In the genomic region with DNA sequence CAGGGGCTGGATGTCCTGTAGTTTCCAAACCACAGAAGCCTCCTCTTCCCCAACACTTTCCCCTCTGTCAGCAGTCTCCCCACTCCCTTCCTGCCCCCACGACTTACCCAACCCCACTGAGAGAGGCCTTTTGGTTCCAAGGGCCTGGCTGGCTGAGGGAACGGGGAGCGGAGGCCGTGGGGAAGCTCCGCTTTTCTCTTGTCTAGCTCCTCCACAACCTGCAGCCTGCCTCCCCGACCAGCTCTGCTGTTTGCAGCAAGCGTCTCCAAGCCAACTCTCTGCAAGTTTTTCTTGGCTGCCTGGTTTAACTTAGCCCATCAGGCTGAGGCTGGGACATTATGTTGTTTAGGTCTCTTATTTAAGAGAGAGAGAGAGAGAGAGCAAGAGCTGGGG, we compare ENCODE assay signal across 22 cellular contexts.
DNase-seq lines count a peak whose midpoint lies in the region; ATAC-seq, FAIRE-seq and TF ChIP-seq lines count a peak whose summit lies in the region.
"Had no signal": no experiment of that assay in that cellular context is flagged by ENCODE, and none has a peak within 500 bp of the region (broad histone marks: within the 10 kb centered on the region; RNA-seq: fewer than 3 reads in every experiment).

No MANE protein-coding gene starts in this region.

- ATAC-seq in right cardiac atrium (no peak), Right ventricle myocardium inferior (no peak), lower lobe of right lung (no peak), aorta (ENCODE audit: low FRiP score) (no peak)
- ATAC-seq: activated CD4-positive, CD25-positive, alpha-beta regulatory T cell treated with anti-CD3 and anti-CD28 coated beads, Interleukin-2, amount 50 U/mL, for 24 hours; activated CD8-positive, alpha-beta T cell treated with anti-CD3 and anti-CD28 coated beads for 36 hours; HCT116 had no signal

- H3K9ac ChIP-seq in fibroblast of lung (ENCODE audit: insufficient read depth, low read length) (no peak overlapping the region), skeletal muscle tissue (ENCODE audit: low read depth in 1 of 3, low read length in 3 of 3) (peak overlapping the region in 1 of 3 donors; percentile 40)

- no peak overlapping the region for H3K27ac ChIP-seq in right cardiac atrium (ENCODE audit: low read length)
- H3K27ac ChIP-seq in fibroblast of lung (ENCODE audit: insufficient read depth, low read length) = peak overlapping the region; percentile 11
- peak overlapping the region; percentile 56 for H3K27ac ChIP-seq in skeletal muscle tissue (ENCODE audit: low read depth, low read length)
- no peak overlapping the region for H3K27ac ChIP-seq in lower lobe of right lung
- H3K27ac ChIP-seq in aorta (ENCODE audit: low read depth in 1 of 2, low read length in 2 of 2) = peak overlapping the region in 1 of 2 donors; percentile 85
- no peak overlapping the region for H3K27ac ChIP-seq in SJCRH30

- no peak overlapping the region for H2AFZ ChIP-seq in fibroblast of lung (ENCODE audit: low read length)

- H3K36me3 ChIP-seq in fibroblast of lung (ENCODE audit: control insufficient read depth, insufficient read depth, low read length) (peaks cover 44% of the 10 kb centered on the region), skeletal muscle tissue (ENCODE audit: control insufficient read depth in 3 of 3, insufficient read depth in 3 of 3, low read length in 3 of 3) (peaks cover 29 to 39% (median 31%) of the 10 kb centered on the region in 3 donors), lower lobe of right lung (peaks cover 66% of the 10 kb centered on the region), aorta (ENCODE audit: control insufficient read depth in 1 of 2, insufficient read depth in 2 of 2, low read length in 1 of 2) (no peaks in the 10 kb centered on the region), SJCRH30 (no peaks in the 10 kb centered on the region)

- H3K9me3 ChIP-seq in right cardiac atrium (ENCODE audit: control insufficient read depth, low read length) (no peaks in the 10 kb centered on the region), fibroblast of lung (ENCODE audit: control insufficient read depth, insufficient read depth, low read depth, low read length) (no peaks in the 10 kb centered on the region), skeletal muscle tissue (ENCODE audit: control insufficient read depth in 3 of 3, low read length in 3 of 3) (no peaks in the 10 kb centered on the region), lower lobe of right lung (no peaks in the 10 kb centered on the region), aorta (ENCODE audit: control insufficient read depth, low read length) (no peaks in the 10 kb centered on the region), SJCRH30 (replicated peaks) (no peaks in the 10 kb centered on the region)

- peak in 2 of 3 donors; percentile 63 to 68 for DNase-seq in right cardiac atrium
- no peak for DNase-seq in Right ventricle myocardium inferior (ENCODE audit: missing footprints)
- no peak for DNase-seq in fibroblast of lung (ENCODE audit: low read depth in 2 of 2)
- no peak for DNase-seq in lower lobe of right lung
- no peak for DNase-seq in urothelium cell line (ENCODE audit: low spot score)
- DNase-seq in aorta = no peak
- no peak for DNase-seq in SJCRH30
- DNase-seq: activated CD8-positive, alpha-beta T cell treated with anti-CD3 and anti-CD28 coated beads for 36 hours; amniotic stem cell; C1 segment of cervical spinal cord; effector memory CD4-positive, alpha-beta T cell; glutamatergic neuron; NCI-H1105; NCI-H2107; NCI-H510A; occipital lobe; stimulated activated CD4-positive, alpha-beta T cell treated with anti-CD3 and anti-CD28 coated beads, Interleukin-2, amount 100 ng/mL, for 24 hours had no signal

- TF ChIP-seq CTCF in fibroblast of lung (conservative IDR thresholded peaks at IDR 0.05 in 1 of 2, IDR thresholded peaks at IDR 0.05 in 1 of 2; ENCODE audit: low read depth in 1 of 2, low read length in 2 of 2) = no peak
- no peak for TF ChIP-seq CTCF in lower lobe of right lung (IDR thresholded peaks at IDR 0.05)

- peaks cover 32% of the 10 kb centered on the region for H3K4me1 ChIP-seq in right cardiac atrium (ENCODE audit: control insufficient read depth, insufficient read depth, low read length)
- peaks cover 53% of the 10 kb centered on the region for H3K4me1 ChIP-seq in fibroblast of lung (ENCODE audit: control insufficient read depth, extremely low read depth, insufficient read depth, low read length)
- H3K4me1 ChIP-seq in skeletal muscle tissue (ENCODE audit: control insufficient read depth in 3 of 3, insufficient read depth in 3 of 3, low read length in 3 of 3) = peaks cover 72 to 85% (median 73%) of the 10 kb centered on the region in 3 donors
- peaks cover 36% of the 10 kb centered on the region for H3K4me1 ChIP-seq in lower lobe of right lung
- peaks cover 4 to 5% of the 10 kb centered on the region in 2 donors for H3K4me1 ChIP-seq in aorta (ENCODE audit: control insufficient read depth in 1 of 2, insufficient read depth in 2 of 2, low read length in 2 of 2)
- H3K4me1 ChIP-seq in SJCRH30 = peaks cover 12% of the 10 kb centered on the region

- H3K27me3 ChIP-seq in right cardiac atrium (ENCODE audit: control insufficient read depth, insufficient read depth) = no peaks in the 10 kb centered on the region
- H3K27me3 ChIP-seq in fibroblast of lung (ENCODE audit: control insufficient read depth, insufficient read depth, low read length) = no peaks in the 10 kb centered on the region
- H3K27me3 ChIP-seq in skeletal muscle tissue (ENCODE audit: control insufficient read depth in 3 of 3, insufficient read depth in 3 of 3, low read length in 3 of 3) = no peaks in the 10 kb centered on the region
- no peaks in the 10 kb centered on the region for H3K27me3 ChIP-seq in lower lobe of right lung (ENCODE audit: low read depth)
- H3K27me3 ChIP-seq in aorta (ENCODE audit: control insufficient read depth in 1 of 2, insufficient read depth in 2 of 2, low read length in 1 of 2) = no peaks in the 10 kb centered on the region
- H3K27me3 ChIP-seq in SJCRH30 = no peaks in the 10 kb centered on the region

- FAIRE-seq in urothelium cell line (lab: Jason Lieb, UNC) = no peak
- FAIRE-seq: D721Med, RCC 7860 had no signal

- WGBS in right cardiac atrium = 61% methylated on average over 7 of the region's 7 CpGs
- 8 to 12% methylated on average over 7 of the region's 7 CpGs for WGBS in aorta, 2 donors

- intact Hi-C loops in right cardiac atrium (cut with DNase I) = no loop called here
- intact Hi-C loops in Right ventricle myocardium inferior (cut with DNase I) = no loop called here
- intact Hi-C loops in lower lobe of right lung (cut with DNase I) = no loop called here
- intact Hi-C loops in aorta (cut with DNase I) = loop anchor here (5.0 kb wide), 2 partner anchors 37 to 42 kb away; no protein-coding TSS in a partner anchor

- H4K20me1 ChIP-seq in fibroblast of lung (ENCODE audit: control insufficient read depth, extremely low read depth, insufficient read depth, low read length) = no peaks in the 10 kb centered on the region

- H3K4me3 ChIP-seq in right cardiac atrium (ENCODE audit: low read length) (no peak overlapping the region), fibroblast of lung (replicated peaks in 1 of 4; ENCODE audit: control extremely low read depth in 1 of 4, insufficient read depth in 1 of 4, low read depth in 3 of 4, low read length in 4 of 4) (no peak overlapping the region), skeletal muscle tissue (ENCODE audit: low read length in 3 of 3) (no peak overlapping the region), lower lobe of right lung (no peak overlapping the region), aorta (ENCODE audit: low read length in 2 of 2) (no peak overlapping the region), SJCRH30 (no peak overlapping the region)

- H3K4me2 ChIP-seq in fibroblast of lung (ENCODE audit: extremely low read depth, insufficient read depth, low read length) = no peak overlapping the region

- no peaks in the 10 kb centered on the region for H3K79me2 ChIP-seq in fibroblast of lung (ENCODE audit: control insufficient read depth, insufficient read depth, low read length)

Comparison
In these comparisons a context has a peak if more than half of its experiments do, and no peak if none do; other contexts are left out.
1. DNase-seq: peak in right cardiac atrium (2 of 3); none in Right ventricle myocardium inferior (single experiment), fibroblast of lung (0 of 2), lower lobe of right lung (single experiment), urothelium cell line (single experiment), aorta (0 of 2) and SJCRH30 (0 of 2).
2. H3K27ac ChIP-seq: peak in fibroblast of lung (single experiment) and skeletal muscle tissue (single experiment); none in right cardiac atrium (single experiment), lower lobe of right lung (single experiment) and SJCRH30 (single experiment).
3. intact Hi-C loops: an anchor here in aorta (5.0 kb wide); none called in right cardiac atrium, Right ventricle myocardium inferior and lower lobe of right lung.